ENCODE assay signal across 25 cellular contexts in the genomic region with DNA sequence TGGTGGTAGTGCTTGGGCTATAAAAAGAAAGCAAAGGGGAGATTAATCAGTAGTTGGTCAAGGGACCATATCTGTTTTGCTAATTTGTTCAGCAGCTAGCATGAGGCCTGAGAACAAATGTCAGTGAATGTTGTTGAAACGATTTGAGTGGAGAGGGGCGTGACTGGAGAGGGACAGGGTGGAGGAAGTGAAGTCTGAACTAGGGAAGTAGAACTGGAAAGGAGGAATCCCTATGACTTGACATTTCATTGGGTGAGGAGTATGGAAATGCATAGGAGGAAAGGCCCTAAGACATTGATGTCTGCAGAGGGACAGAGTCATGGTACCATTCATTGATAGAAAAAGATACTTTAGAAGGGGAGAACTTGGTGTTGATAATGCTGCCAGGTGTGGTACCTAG. TPM values are rescaled to one million over a fixed set of nuclear protein-coding genes. Genes with fewer than 3 reads are reported as not detected.
A peak's percentile ranks its signal among the peaks of the same experiment; 100 is the strongest.
DNase-seq lines count a peak whose midpoint lies in the region; ATAC-seq and TF ChIP-seq lines count a peak whose summit lies in the region.
"Had no signal": no experiment of that assay in that cellular context is flagged by ENCODE, and none has a peak within 500 bp of the region (broad histone marks: within the 10 kb centered on the region; RNA-seq: fewer than 3 reads in every experiment).

No MANE protein-coding gene starts in this region.

- no peak overlapping the region for H3K27ac Mint-ChIP-seq in natural killer cell treated with Interleukin-12 subunit alpha and Interleukin-12 subunit beta and Interleukin-15 and Interleukin-18, amount 100 ng/mL, for 72 hours
- no peak overlapping the region for H3K27ac Mint-ChIP-seq in natural killer cell
- H3K27ac Mint-ChIP-seq in activated naive CD8-positive, alpha-beta T cell treated with anti-CD3 and anti-CD28 coated beads, Interleukin-2, amount 50 U/mL, for 24 hours: peak overlapping the region; percentile 3
- H3K27ac Mint-ChIP-seq in activated naive CD4-positive, alpha-beta T cell treated with anti-CD3 and anti-CD28 coated beads for 36 hours: no peak overlapping the region

- peaks cover 5% of the 10 kb centered on the region for H3F3A ChIP-seq in Loucy (ENCODE audit: low read depth)

- CTCF ChIA-PET in activated naive CD4-positive, alpha-beta T cell treated with anti-CD3 and anti-CD28 coated beads for 36 hours (lab: Charles Lee): interaction anchor here (1.6 kb wide), 1 partner anchor 10 kb away, joined by 4 read pairs; no protein-coding TSS in a partner anchor

- no peaks in the 10 kb centered on the region for H3K27me3 Mint-ChIP-seq in natural killer cell treated with Interleukin-12 subunit alpha and Interleukin-12 subunit beta and Interleukin-15 and Interleukin-18, amount 100 ng/mL, for 72 hours
- no peaks in the 10 kb centered on the region for H3K27me3 Mint-ChIP-seq in natural killer cell (ENCODE audit: low read depth in 2 of 2)
- no peaks in the 10 kb centered on the region for H3K27me3 Mint-ChIP-seq in activated naive CD8-positive, alpha-beta T cell treated with anti-CD3 and anti-CD28 coated beads, Interleukin-2, amount 50 U/mL, for 24 hours
- H3K27me3 Mint-ChIP-seq in activated naive CD4-positive, alpha-beta T cell treated with anti-CD3 and anti-CD28 coated beads for 36 hours (ENCODE audit: low read depth): no peaks in the 10 kb centered on the region

- no peak overlapping the region for H2AFZ ChIP-seq in Loucy (ENCODE audit: low read length)
- H2AFZ ChIP-seq: PC-9 had no signal

- H3K9me2 ChIP-seq in Loucy (replicated peaks; ENCODE audit: low read depth, low read length): no peaks in the 10 kb centered on the region

- no peak for DNase-seq in natural killer cell treated with Interleukin-12 subunit alpha and Interleukin-12 subunit beta and Interleukin-15 and Interleukin-18, amount 100 ng/mL, for 72 hours (ENCODE audit: low spot score)
- DNase-seq in natural killer cell: no peak
- no peak for DNase-seq in activated naive CD8-positive, alpha-beta T cell treated with anti-CD3 and anti-CD28 coated beads, Interleukin-2, amount 50 U/mL, for 24 hours
- DNase-seq in upper lobe of right lung: no peak
- no peak for DNase-seq in activated naive CD4-positive, alpha-beta T cell treated with anti-CD3 and anti-CD28 coated beads for 36 hours
- DNase-seq in activated effector memory CD4-positive, alpha-beta T cell treated with anti-CD3 and anti-CD28 coated beads, Interleukin-2, amount 50 U/mL, for 16 hours: no peak
- no peak for DNase-seq in stimulated activated naive CD8-positive, alpha-beta T cell treated with anti-CD3 and anti-CD28 coated beads, Interleukin-15, Interleukin-2, amounts not matched to agents 100 U/mL and 50 U/mL, for 24 hours
- DNase-seq: BE2C, DMS153, GDM1, GOT3, IMR-90, Karpas-422, MG63, NCI-H1105 treated with DMSO at 0.1 percent for 48 hours, NCI-H187, NCI-H345, NCI-H524 treated with DMSO at 0.1 percent for 48 hours, PC-9, SIG-M5, T-helper 1 cell had no signal

- peaks cover 14% of the 10 kb centered on the region for H3K36me3 ChIP-seq in Loucy (ENCODE audit: insufficient read depth, low read length)
- H3K36me3 ChIP-seq in upper lobe of right lung: peaks cover 6% of the 10 kb centered on the region
- H3K36me3 ChIP-seq: MG63 had no signal

- intact Hi-C loops in natural killer cell (cut with micrococcal nuclease): no loop called here
- intact Hi-C loops in upper lobe of right lung (cut with DNase I): no loop called here
- intact Hi-C loops in activated naive CD4-positive, alpha-beta T cell treated with anti-CD3 and anti-CD28 coated beads for 36 hours (cut with micrococcal nuclease): no loop called here

- no peaks in the 10 kb centered on the region for H3K9me3 ChIP-seq in Loucy (ENCODE audit: insufficient read depth, low read depth, low read length)
- no peaks in the 10 kb centered on the region for H3K9me3 ChIP-seq in upper lobe of right lung
- H3K9me3 ChIP-seq: BE2C, MG63 had no signal

- H3K27ac ChIP-seq in upper lobe of right lung: no peak overlapping the region
- H3K27ac ChIP-seq: PC-9, RWPE1 had no signal

- H3K27me3 ChIP-seq in Loucy (ENCODE audit: insufficient read depth, low read length, poor library complexity, severe bottlenecking): no peaks in the 10 kb centered on the region
- no peaks in the 10 kb centered on the region for H3K27me3 ChIP-seq in upper lobe of right lung
- H3K27me3 ChIP-seq: BE2C, MG63 had no signal

- H4K20me1 ChIP-seq in Loucy (ENCODE audit: insufficient read depth, low read length, poor library complexity, severe bottlenecking): peaks cover 55% of the 10 kb centered on the region

- H3K4me1 ChIP-seq in Loucy (ENCODE audit: insufficient read depth, low read length, poor library complexity, severe bottlenecking) (peaks cover 86% of the 10 kb centered on the region), upper lobe of right lung (peaks cover 17% of the 10 kb centered on the region)

- ATAC-seq in natural killer cell treated with Interleukin-12 subunit alpha and Interleukin-12 subunit beta and Interleukin-15 and Interleukin-18, amount 100 ng/mL, for 72 hours: no peak
- ATAC-seq in natural killer cell (no peak), upper lobe of right lung (peak; percentile 62)
- no peak for ATAC-seq in activated naive CD8-positive, alpha-beta T cell treated with anti-CD3 and anti-CD28 coated beads, Interleukin-2, amount 50 U/mL, for 24 hours
- ATAC-seq in stimulated activated naive CD8-positive, alpha-beta T cell treated with anti-CD3 and anti-CD28 coated beads, Interleukin-15, Interleukin-2, amounts not matched to agents 100 U/mL and 50 U/mL, for 24 hours: no peak
- ATAC-seq: HCT116, SK-N-SH treated with all-trans-retinoic acid at 6 μM for 48 hours had no signal

- H3K4me1 Mint-ChIP-seq in natural killer cell treated with Interleukin-12 subunit alpha and Interleukin-12 subunit beta and Interleukin-15 and Interleukin-18, amount 100 ng/mL, for 72 hours (ENCODE audit: low read depth in 2 of 2): peaks cover 51 to 68% of the 10 kb centered on the region in 2 donors
- H3K4me1 Mint-ChIP-seq in natural killer cell: peaks cover 77 to 79% of the 10 kb centered on the region in 2 donors
- H3K4me1 Mint-ChIP-seq in activated naive CD8-positive, alpha-beta T cell treated with anti-CD3 and anti-CD28 coated beads, Interleukin-2, amount 50 U/mL, for 24 hours: peaks cover 68% of the 10 kb centered on the region
- H3K4me1 Mint-ChIP-seq in activated naive CD4-positive, alpha-beta T cell treated with anti-CD3 and anti-CD28 coated beads for 36 hours (ENCODE audit: low read depth): peaks cover 56% of the 10 kb centered on the region

- no peaks in the 10 kb centered on the region for H3K9me3 Mint-ChIP-seq in natural killer cell treated with Interleukin-12 subunit alpha and Interleukin-12 subunit beta and Interleukin-15 and Interleukin-18, amount 100 ng/mL, for 72 hours
- no peaks in the 10 kb centered on the region for H3K9me3 Mint-ChIP-seq in natural killer cell
- H3K9me3 Mint-ChIP-seq in activated naive CD8-positive, alpha-beta T cell treated with anti-CD3 and anti-CD28 coated beads, Interleukin-2, amount 50 U/mL, for 24 hours: no peaks in the 10 kb centered on the region
- H3K9me3 Mint-ChIP-seq in activated naive CD4-positive, alpha-beta T cell treated with anti-CD3 and anti-CD28 coated beads for 36 hours: no peaks in the 10 kb centered on the region

- H3K4me3 ChIP-seq in Loucy (ENCODE audit: low read length, poor library complexity, severe bottlenecking) (no peak overlapping the region), upper lobe of right lung (no peak overlapping the region)
- H3K4me3 ChIP-seq: MG63, PC-9 had no signal

- H3K9ac ChIP-seq in Loucy (ENCODE audit: low read depth, low read length, poor library complexity, severe bottlenecking): no peak overlapping the region

- H3K4me3 Mint-ChIP-seq in natural killer cell treated with Interleukin-12 subunit alpha and Interleukin-12 subunit beta and Interleukin-15 and Interleukin-18, amount 100 ng/mL, for 72 hours: peak overlapping the region; percentile 4
- no peak overlapping the region for H3K4me3 Mint-ChIP-seq in natural killer cell
- no peak overlapping the region for H3K4me3 Mint-ChIP-seq in activated naive CD8-positive, alpha-beta T cell treated with anti-CD3 and anti-CD28 coated beads, Interleukin-2, amount 50 U/mL, for 24 hours
- no peak overlapping the region for H3K4me3 Mint-ChIP-seq in activated naive CD4-positive, alpha-beta T cell treated with anti-CD3 and anti-CD28 coated beads for 36 hours

- H3K4me2 ChIP-seq in Loucy (ENCODE audit: low read depth, low read length, poor library complexity, severe bottlenecking): peak overlapping the region; percentile 0
- H3K4me2 ChIP-seq: PC-9 had no signal

- peaks cover 94% of the 10 kb centered on the region for H3K79me2 ChIP-seq in Loucy (ENCODE audit: insufficient read depth, low read length)

- peaks cover 10% of the 10 kb centered on the region for H3K36me3 Mint-ChIP-seq in natural killer cell treated with Interleukin-12 subunit alpha and Interleukin-12 subunit beta and Interleukin-15 and Interleukin-18, amount 100 ng/mL, for 72 hours
- H3K36me3 Mint-ChIP-seq in natural killer cell: no peaks in the 10 kb centered on the region
- H3K36me3 Mint-ChIP-seq in activated naive CD8-positive, alpha-beta T cell treated with anti-CD3 and anti-CD28 coated beads, Interleukin-2, amount 50 U/mL, for 24 hours (ENCODE audit: low read depth): peaks cover 15% of the 10 kb centered on the region
- H3K36me3 Mint-ChIP-seq in activated naive CD4-positive, alpha-beta T cell treated with anti-CD3 and anti-CD28 coated beads for 36 hours (ENCODE audit: low read depth): peaks cover 7% of the 10 kb centered on the region

- no peak for TF ChIP-seq CTCF in natural killer cell (IDR thresholded peaks at IDR 0.05)
- no peak for TF ChIP-seq CTCF in Loucy (conservative IDR thresholded peaks at IDR 0.05; ENCODE audit: low read length)
- no peak for TF ChIP-seq CTCF in upper lobe of right lung (IDR thresholded peaks at IDR 0.05)

RNA-seq across cellular contexts. Expression of a gene that starts 19.7 kb away (rescaled TPM):
- 10 to 100 TPM; 50.9 to 73.6 TPM for total RNA-seq in natural killer cell treated with Interleukin-12 subunit alpha and Interleukin-12 subunit beta and Interleukin-15 and Interleukin-18, amount 100 ng/mL, for 72 hours
- total RNA-seq in natural killer cell (100 to 1,000 TPM; 214 to 240 (median 220) TPM), upper lobe of right lung (37.1 TPM)
- total RNA-seq in activated naive CD4-positive, alpha-beta T cell treated with anti-CD3 and anti-CD28 coated beads for 36 hours: 10 to 100 TPM; 11.2 to 13.1 TPM
- total RNA-seq: PC-9 had no signal
